Comparison of ENCODE assay signal across 22 cellular contexts in genomic region chr3:53604232-53604631, GRCh38.
"Had no signal": no experiment of that assay in that cellular context is flagged by ENCODE, and none has a peak within 500 bp of the region (broad histone marks: within the 10 kb centered on the region; RNA-seq: fewer than 3 reads in every experiment).

No MANE protein-coding gene starts in this region.

- H3K27me3 ChIP-seq: colonic mucosa, dorsolateral prefrontal cortex, sigmoid colon, stomach had no signal

- H3K4me1 ChIP-seq: colonic mucosa, heart left ventricle, sigmoid colon, stomach had no signal

- FAIRE-seq: endometrium, frontal cortex, islet of Langerhans had no signal

- H3K9me3 ChIP-seq: colonic mucosa, neutrophil had no signal

- ATAC-seq: heart left ventricle; left lobe of liver; naive thymus-derived CD4-positive, alpha-beta T cell; stimulated activated naive B cell treated with anti-CD40 and anti-IgM and Interleukin-4, amounts not matched to agents 10 μg/mL and 1 μg/mL and 100 μg/mL, for 72 hours had no signal

- DNase-seq: colonic mucosa; dorsolateral prefrontal cortex; effector CD8-positive, alpha-beta T cell; heart left ventricle; hypothalamus; mammary epithelial cell; naive thymus-derived CD4-positive, alpha-beta T cell; posterior cingulate gyrus; sigmoid colon; stimulated activated CD4-positive, alpha-beta T cell treated with anti-CD3 and anti-CD28 coated beads, Interleukin-2, amount 100 ng/mL, for 24 hours; stimulated activated CD4-positive, alpha-beta T cell treated with anti-CD3 and anti-CD28 coated beads, Interleukin-4, amount 100 ng/mL, for 4 hours; stimulated activated naive B cell treated with anti-CD40 and anti-IgM and Interleukin-4, amounts not matched to agents 10 μg/mL and 1 μg/mL and 100 μg/mL, for 72 hours; stomach; substantia nigra; trophoblast cell had no signal

- H3K36me3 ChIP-seq: colonic mucosa, heart left ventricle, neutrophil, sigmoid colon, stomach had no signal

- H3K27ac ChIP-seq: colonic mucosa, dorsolateral prefrontal cortex, epithelial cell of prostate, heart left ventricle, neutrophil, sigmoid colon, skin epidermis, stomach had no signal

- H3K4me3 ChIP-seq: colonic mucosa, dorsolateral prefrontal cortex, heart left ventricle, sigmoid colon, skin epidermis, stomach had no signal
